ENCODE assay signal across 31 cellular contexts in the genomic region with DNA sequence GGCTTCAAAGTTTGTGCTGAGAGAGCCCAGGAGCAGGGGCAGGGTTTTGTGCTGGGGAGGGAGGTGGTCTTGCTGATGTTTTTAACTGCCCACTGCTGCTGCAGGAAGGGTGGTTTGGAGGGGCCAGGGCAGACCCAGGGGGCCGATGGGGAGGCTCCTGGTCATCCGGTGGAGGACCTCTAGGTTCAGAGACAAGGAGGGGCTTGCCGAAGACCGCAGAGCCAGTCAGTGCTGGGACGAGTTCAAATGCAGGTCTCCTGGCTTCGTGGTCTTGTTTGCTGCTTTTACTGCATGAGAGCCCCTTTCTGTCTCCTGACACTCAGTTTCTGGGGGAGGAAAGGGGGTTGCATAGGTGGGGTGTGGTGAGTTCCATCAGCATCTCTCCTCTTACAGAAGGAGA. TPM values are rescaled to one million over a fixed set of nuclear protein-coding genes. Genes with fewer than 3 reads are reported as not detected.
"Had no signal": no experiment of that assay in that cellular context is flagged by ENCODE, and none has a peak within 500 bp of the region (broad histone marks: within the 10 kb centered on the region; RNA-seq: fewer than 3 reads in every experiment).

No MANE protein-coding gene starts in this region.

- FAIRE-seq: astrocyte, colon, TTC549 had no signal

- DNase-seq: activated B cell treated with CpG ODN at 0.5 μM for 24 hours; activated CD4-positive, alpha-beta memory T cell treated with anti-CD3 and anti-CD28 coated beads for 36 hours; activated CD4-positive, alpha-beta T cell treated with anti-CD3 and anti-CD28 coated beads for 4 hours; activated CD4-positive, alpha-beta T cell treated with anti-CD3 and anti-CD28 coated beads, Interleukin-2, amount 50 U/mL, for 1 hour; activated CD4-positive, alpha-beta T cell treated with anti-CD3 and anti-CD28 coated beads, Interleukin-2, amount 50 U/mL, for 4 hours; activated CD4-positive, CD25-positive, alpha-beta regulatory T cell treated with anti-CD3 and anti-CD28 coated beads, Interleukin-2, amount 50 U/mL, for 72 hours; activated CD8-positive, alpha-beta memory T cell treated with anti-CD3 and anti-CD28 coated beads, Interleukin-2, amount 50 U/mL, for 4 hours; activated CD8-positive, alpha-beta T cell treated with anti-CD3 and anti-CD28 coated beads for 36 hours; activated effector memory CD4-positive, alpha-beta T cell treated with anti-CD3 and anti-CD28 coated beads, Interleukin-2, amount 50 U/mL, for 16 hours; activated gamma-delta T cell treated with Interleukin-2 at 50 U/mL for 16 hours; activated naive CD4-positive, alpha-beta T cell; activated naive CD4-positive, alpha-beta T cell treated with anti-CD3 and anti-CD28 coated beads for 36 hours; activated naive CD4-positive, alpha-beta T cell treated with anti-CD3 and anti-CD28 coated beads, Interleukin-2, amount 50 U/mL, for 16 hours; activated naive CD8-positive, alpha-beta T cell treated with anti-CD3 and anti-CD28 coated beads for 36 hours; activated T-cell treated with anti-CD3 and anti-CD28 coated beads for 4 hours; activated T-cell treated with anti-CD3 and anti-CD28 coated beads, Interleukin-2, amount 50 U/mL, for 1 hour; activated T-cell treated with anti-CD3 and anti-CD28 coated beads, Interleukin-2, amount 50 U/mL, for 4 hours; activated T-cell treated with anti-CD3 and anti-CD28 coated beads, Interleukin-2, amount 50 U/mL, for 72 hours; adrenal gland; amniotic stem cell; aorta; body of pancreas; brain microvascular endothelial cell; central memory CD4-positive, alpha-beta T cell; T-helper 2 cell; T-helper 9 cell had no signal

- H3K36me3 ChIP-seq: adrenal gland, brain microvascular endothelial cell, breast epithelium had no signal

- H3K9me3 ChIP-seq: adrenal gland, body of pancreas, breast epithelium had no signal

- H3K27ac ChIP-seq: body of pancreas, brain microvascular endothelial cell, breast epithelium, VCaP had no signal

- H3K4me3 ChIP-seq: adrenal gland, body of pancreas, breast epithelium had no signal

RNA-seq across cellular contexts. Expression of a gene that starts 26.0 kb away (rescaled TPM):
- total RNA-seq: activated B cell treated with CpG ODN at 0.5 μM for 24 hours had no signal
- polyA plus RNA-seq: aorta had no signal
